In genomic region chr16:85610446-85611204, GRCh38 we compare ENCODE assay signal across 8 cellular contexts. TPM values are rescaled to one million over a fixed set of nuclear protein-coding genes. Genes with fewer than 3 reads are reported as not detected.
DNase-seq lines count a peak whose midpoint lies in the region; FAIRE-seq and TF ChIP-seq lines count a peak whose summit lies in the region.

No MANE protein-coding gene starts in this region.

- peaks cover 18% of the 10 kb centered on the region for H3K27me3 Mint-ChIP-seq in astrocyte (ENCODE audit: low read depth, unreplicated experiment)

- peak; percentile 87 for DNase-seq in DMS53 treated with DMSO at 0.1 percent for 48 hours (lab: John Stamatoyannopoulos, UW; ENCODE audit: unreplicated experiment)
- DNase-seq in HFF-Myc (ENCODE audit: extremely low read depth, low read depth), result peak; percentile 52
- peak; percentile 87 for DNase-seq in NCI-H1694 treated with DMSO at 0.1 percent for 48 hours (lab: John Stamatoyannopoulos, UW)
- peak; percentile 89 for DNase-seq in T-helper 9 cell
- DNase-seq in astrocyte (ENCODE audit: low read depth), result peak; percentile 53
- peak; percentile 94 for DNase-seq in hepatocyte (ENCODE audit: low spot score)
- DNase-seq in renal cortical epithelial cell (ENCODE audit: low read depth), result peak; percentile 44
- no peak for DNase-seq in vagina (ENCODE audit: extremely low spot score in 2 of 2)

- peak overlapping the region; percentile 57 for H3K4me3 Mint-ChIP-seq in astrocyte (ENCODE audit: unreplicated experiment)

- H3K4me1 Mint-ChIP-seq in astrocyte (ENCODE audit: low read depth, unreplicated experiment), result peaks cover 9% of the 10 kb centered on the region

- WGBS in hepatocyte (ENCODE audit: low lambda C conversion rate, missing lambda C conversion rate), result 3% methylated on average over 40 of the region's 40 CpGs

- H3K79me2 ChIP-seq in astrocyte (ENCODE audit: insufficient read depth, low read length) (peaks cover 3% of the 10 kb centered on the region), hepatocyte (peaks cover 63% of the 10 kb centered on the region)

- peaks cover 3% of the 10 kb centered on the region for H3K27me3 ChIP-seq in astrocyte (ENCODE audit: insufficient read depth, low read length)
- H3K27me3 ChIP-seq in hepatocyte, result no peaks in the 10 kb centered on the region
- no peaks in the 10 kb centered on the region for H3K27me3 ChIP-seq in vagina

- FAIRE-seq in astrocyte (lab: Jason Lieb, UNC), result no peak

- no peak overlapping the region for H3K4me3 ChIP-seq in HFF-Myc (replicated peaks; ENCODE audit: low read depth, low read length)
- no peak overlapping the region for H3K4me3 ChIP-seq in astrocyte (ENCODE audit: insufficient read depth, low read depth, low read length)
- no peak overlapping the region for H3K4me3 ChIP-seq in hepatocyte
- H3K4me3 ChIP-seq in vagina, result peak overlapping the region; percentile 68 to 78

- H3K36me3 ChIP-seq in astrocyte (ENCODE audit: insufficient read depth, low read length), result no peaks in the 10 kb centered on the region
- H3K36me3 ChIP-seq in hepatocyte (replicated peaks; ENCODE audit: insufficient read depth, low read depth), result no peaks in the 10 kb centered on the region
- no peaks in the 10 kb centered on the region for H3K36me3 ChIP-seq in vagina

- H3K27ac ChIP-seq in astrocyte (ENCODE audit: low read depth, low read length) (no peak overlapping the region), hepatocyte (peak overlapping the region; percentile 96), vagina (peak overlapping the region; percentile 84)

- H3K36me3 Mint-ChIP-seq in astrocyte (ENCODE audit: low read depth, unreplicated experiment), result peaks cover 3% of the 10 kb centered on the region

- TF ChIP-seq POLR2A in vagina (IDR thresholded peaks at IDR 0.05), result no peak

- H3K9ac ChIP-seq in astrocyte (ENCODE audit: low read length), result peak overlapping the region; percentile 42

- H3K27ac Mint-ChIP-seq in astrocyte (ENCODE audit: unreplicated experiment), result peak overlapping the region; percentile 90

- peak; percentile 94 for TF ChIP-seq CTCF in HFF-Myc (IDR thresholded peaks at IDR 0.05; ENCODE audit: low read depth, low read length, missing control alignments)
- TF ChIP-seq CTCF in astrocyte (IDR thresholded peaks at IDR 0.05; ENCODE audit: insufficient read depth, low read depth, low read length), result peak; percentile 79
- TF ChIP-seq CTCF in hepatocyte (IDR thresholded peaks at IDR 0.05; ENCODE audit: poor library complexity), result peak; percentile 96
- TF ChIP-seq CTCF in vagina (IDR thresholded peaks at IDR 0.05), result peak; percentile 98 to 99 (median 99)

- H3K4me2 ChIP-seq in astrocyte (ENCODE audit: low read length) (peak overlapping the region; percentile 86), hepatocyte (peak overlapping the region; percentile 100)

- H3K9me2 ChIP-seq in hepatocyte (replicated peaks; ENCODE audit: insufficient read depth), result no peaks in the 10 kb centered on the region

- H3K9me3 ChIP-seq in astrocyte (ENCODE audit: insufficient read depth, low read depth, low read length) (no peaks in the 10 kb centered on the region), hepatocyte (ENCODE audit: low read depth) (no peaks in the 10 kb centered on the region), vagina (no peaks in the 10 kb centered on the region)

- no peaks in the 10 kb centered on the region for H3K9me3 Mint-ChIP-seq in astrocyte (ENCODE audit: unreplicated experiment)

- H2AFZ ChIP-seq in astrocyte (ENCODE audit: low read depth, low read length), result no peak overlapping the region
- no peak overlapping the region for H2AFZ ChIP-seq in hepatocyte

- peaks cover 78% of the 10 kb centered on the region for H4K20me1 ChIP-seq in astrocyte (ENCODE audit: insufficient read depth, low read length)
- H4K20me1 ChIP-seq in hepatocyte (ENCODE audit: insufficient read depth, poor library complexity, severe bottlenecking), result peaks cover 55% of the 10 kb centered on the region

- H3K4me1 ChIP-seq in astrocyte (ENCODE audit: insufficient read depth, low read length) (peaks cover 34% of the 10 kb centered on the region), hepatocyte (ENCODE audit: insufficient read depth) (peaks cover 62% of the 10 kb centered on the region), vagina (peaks cover 78% of the 10 kb centered on the region)

- intact Hi-C loops in vagina (cut with DNase I), result loop anchor here (2.0 to 10.0 kb wide), 3 partner anchors 53 to 286 kb away; no protein-coding TSS in a partner anchor

RNA-seq across cellular contexts. Expression of gene GSE1, which starts 2.5 kb away (rescaled TPM):
- total RNA-seq in astrocyte (30.1 and 35.0 TPM in 2 replicates), hepatocyte (32.8 and 43.5 TPM in 2 replicates), renal cortical epithelial cell (9.6 and 44.6 TPM in 2 replicates), vagina (80.8 TPM)
- 27.9 and 33.1 TPM in 2 replicates for polyA plus RNA-seq in hepatocyte

Comparison
In these comparisons a context has a peak if more than half of its experiments do, and no peak if none do; other contexts are left out.
1. DNase-seq: peak in DMS53 treated with DMSO at 0.1 percent for 48 hours (single experiment), HFF-Myc (single experiment), NCI-H1694 treated with DMSO at 0.1 percent for 48 hours (single experiment), T-helper 9 cell (single experiment), astrocyte (single experiment), hepatocyte (single experiment) and renal cortical epithelial cell (single experiment); none in vagina (0 of 2).
2. H3K4me3 ChIP-seq: peak in vagina (2 of 2); none in HFF-Myc (single experiment), astrocyte (single experiment) and hepatocyte (single experiment).
3. Peak in every context shown above with its lines, with median percentiles within 50 percentile points of each other: CTCF ChIP-seq.